ENCODE assay signal across 8 cellular contexts in the genomic region with DNA sequence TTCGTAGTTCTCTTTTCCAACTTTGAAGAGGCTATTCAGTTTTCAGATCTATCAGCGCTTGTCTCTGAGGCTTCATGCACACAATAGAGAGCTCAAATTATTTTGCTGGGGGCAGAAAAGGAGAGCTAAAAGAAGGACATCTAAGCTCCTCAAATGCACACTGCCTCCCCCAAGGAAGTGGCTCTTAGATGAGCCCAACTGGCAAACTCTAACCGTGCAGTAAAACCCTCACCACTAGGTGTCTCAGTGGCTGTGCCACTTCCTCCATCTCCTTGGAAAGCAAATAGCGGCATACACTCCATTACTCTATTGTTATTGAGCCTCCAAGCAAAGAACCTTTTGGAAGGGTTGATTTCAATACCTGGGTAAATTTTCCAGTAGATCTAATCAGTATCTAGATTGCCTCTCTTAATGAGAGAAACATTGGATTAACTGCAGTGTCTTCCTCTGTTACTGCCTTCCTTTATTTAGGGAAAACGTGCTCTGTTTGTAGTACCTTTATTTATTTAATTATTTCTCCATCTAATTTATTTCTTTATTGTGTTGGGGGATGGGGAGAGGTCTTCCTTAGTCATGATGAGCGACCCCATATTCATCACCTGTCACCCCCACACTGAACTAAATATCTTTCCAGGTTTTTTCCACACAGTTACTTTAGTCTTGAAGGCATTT. TPM values are rescaled to one million over a fixed set of nuclear protein-coding genes. Genes with fewer than 3 reads are reported as not detected.
DNase-seq lines count a peak whose midpoint lies in the region; ATAC-seq and TF ChIP-seq lines count a peak whose summit lies in the region.

No MANE protein-coding gene starts in this region.

- H3K9me3 Mint-ChIP-seq in activated CD4-positive, alpha-beta T cell treated with anti-CD3 and anti-CD28 coated beads for 36 hours (ENCODE audit: low read depth): no peaks in the 10 kb centered on the region

- no peaks in the 10 kb centered on the region for H3K36me3 Mint-ChIP-seq in activated CD4-positive, alpha-beta T cell treated with anti-CD3 and anti-CD28 coated beads for 36 hours (ENCODE audit: low read depth)

- no peak overlapping the region for H3K27ac ChIP-seq in left lung

- peak; percentile 75 for ATAC-seq in HG03432 (IDR thresholded peaks at IDR 0.05; ENCODE audit: unreplicated experiment)
- ATAC-seq in activated CD4-positive, alpha-beta T cell treated with anti-CD3 and anti-CD28 coated beads for 36 hours: peak; percentile 100
- ATAC-seq in left lung: peak; percentile 100
- ATAC-seq in GM19324 (IDR thresholded peaks at IDR 0.05; ENCODE audit: low FRiP score, unreplicated experiment): no peak

- TF ChIP-seq CTCF in GM12873 (IDR thresholded peaks at IDR 0.05; ENCODE audit: insufficient read depth, low read depth, low read length, missing control alignments): peak; percentile 97
- peak; percentile 83 to 84 for TF ChIP-seq CTCF in left lung (IDR thresholded peaks at IDR 0.05)

- no peaks in the 10 kb centered on the region for H3K9me3 ChIP-seq in left lung

- DNase-seq in NCI-H510A (lab: John Stamatoyannopoulos, UW): peak; percentile 97
- peak; percentile 80 for DNase-seq in activated CD4-positive, alpha-beta T cell treated with anti-CD3 and anti-CD28 coated beads for 36 hours
- DNase-seq in dedifferentiated amniotic fluid mesenchymal stem cell (ENCODE audit: extremely low spot score): peak; percentile 91
- peak in 1 of 2 donors; percentile 58 for DNase-seq in left lung
- peak; percentile 48 to 63 for DNase-seq in stimulated activated CD4-positive, alpha-beta T cell treated with anti-CD3 and anti-CD28 coated beads, Interleukin-4, amount 100 ng/mL, for 4 hours

- no peak overlapping the region for H3K4me3 ChIP-seq in left lung

- no peaks in the 10 kb centered on the region for H3K36me3 ChIP-seq in left lung

- peaks cover 0 to 7% of the 10 kb centered on the region in 2 donors for H3K4me1 ChIP-seq in left lung

- CTCF ChIA-PET in activated CD4-positive, alpha-beta T cell treated with anti-CD3 and anti-CD28 coated beads for 36 hours (lab: Charles Lee): interaction anchor here (0.5 to 1.8 kb wide), 29 partner anchors 9 to 1233 kb away, joined by 3 to 7 read pairs (median 3); a partner anchor contains a TSS

- POLR2A ChIA-PET in activated CD4-positive, alpha-beta T cell treated with anti-CD3 and anti-CD28 coated beads for 36 hours (lab: Charles Lee): no interaction called here

- intact Hi-C loops in activated CD4-positive, alpha-beta T cell treated with anti-CD3 and anti-CD28 coated beads for 36 hours (cut with DNase I, micrococcal nuclease): loop anchor here (1.0 to 5.0 kb wide), 3 partner anchors 67 to 240 kb away; a partner anchor contains a TSS
- intact Hi-C loops in left lung (cut with DNase I): loop anchor here in 1 of 2 donors (10.0 kb wide), 1 partner anchor 93 kb away; no protein-coding TSS in a partner anchor

- no peaks in the 10 kb centered on the region for H3K27me3 Mint-ChIP-seq in activated CD4-positive, alpha-beta T cell treated with anti-CD3 and anti-CD28 coated beads for 36 hours

- peaks cover 5% of the 10 kb centered on the region for H3K4me1 Mint-ChIP-seq in activated CD4-positive, alpha-beta T cell treated with anti-CD3 and anti-CD28 coated beads for 36 hours

- H3K27ac Mint-ChIP-seq in activated CD4-positive, alpha-beta T cell treated with anti-CD3 and anti-CD28 coated beads for 36 hours: no peak overlapping the region

- no peaks in the 10 kb centered on the region for H3K27me3 ChIP-seq in left lung

- H3K4me3 Mint-ChIP-seq in activated CD4-positive, alpha-beta T cell treated with anti-CD3 and anti-CD28 coated beads for 36 hours: no peak overlapping the region

RNA-seq across cellular contexts. Expression of a gene that starts 9.2 kb away (rescaled TPM):
- 100 to 1,000 TPM; 350 to 389 TPM for total RNA-seq in activated CD4-positive, alpha-beta T cell treated with anti-CD3 and anti-CD28 coated beads for 36 hours
- total RNA-seq in left lung: 100 to 1,000 TPM; 138 to 161 TPM
